In the genomic region with DNA sequence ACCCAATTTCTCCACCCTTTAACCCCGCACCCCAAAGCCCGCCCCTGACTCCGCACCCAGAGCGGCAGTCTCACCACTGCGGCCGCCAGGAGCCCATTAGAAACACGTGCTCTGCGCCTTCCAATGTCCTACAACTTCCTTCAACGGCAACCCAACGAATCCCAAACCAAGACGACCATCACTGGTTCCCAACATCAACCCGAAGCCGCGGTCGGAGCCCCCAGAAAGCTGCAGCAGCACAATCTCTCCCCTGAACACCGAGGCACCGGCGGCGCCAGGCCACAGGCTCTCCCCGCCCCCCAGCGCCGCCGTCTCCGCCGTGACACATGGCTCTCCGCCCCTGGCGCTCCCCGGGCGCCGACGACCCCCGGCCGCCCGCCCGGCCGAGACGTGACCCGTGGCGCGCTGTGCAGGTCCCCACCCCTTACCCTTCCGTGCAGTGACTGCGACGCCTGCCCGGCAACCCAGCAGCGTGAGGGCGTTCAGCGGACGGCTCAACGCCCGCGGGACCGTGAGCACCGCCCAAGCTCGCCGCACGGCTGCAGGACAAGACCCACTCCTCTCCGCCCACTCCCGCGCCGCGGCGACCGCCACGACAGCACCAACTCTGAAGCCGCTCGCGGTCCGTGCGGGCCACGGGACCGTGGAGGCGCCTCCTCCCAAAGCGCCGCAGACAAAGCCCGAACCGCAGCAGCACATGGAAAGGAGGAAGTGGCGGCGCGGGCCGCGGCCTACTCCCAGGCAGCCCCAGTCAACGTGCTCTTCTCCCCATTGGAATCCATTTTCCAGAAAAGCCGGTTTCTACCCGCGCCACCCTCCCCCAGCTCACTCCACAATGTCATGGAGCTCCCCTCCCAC, we compare ENCODE assay signal across 1 cellular context.
A peak's percentile ranks its signal among the peaks of the same experiment; 100 is the strongest.
TF ChIP-seq lines count a peak whose summit lies in the region.

No MANE protein-coding gene starts in this region.

TF ChIP-seq in K562, 482 proteins besides CTCF, POLR2A, EP300 and RAD21 (continued from another document and continues in another):
- TF ChIP-seq ATF4 (CRISPR knock-in tag; IDR thresholded peaks at IDR 0.05): no peak
- TF ChIP-seq ZNF57 (CRISPR knock-in tag; IDR thresholded peaks at IDR 0.05): no peak
- no peak; the same call in 1 of the 2 replicates for TF ChIP-seq CEBPG (CRISPR knock-in tag; IDR thresholded peaks at IDR 0.05)
- no peak for TF ChIP-seq CEBPG (tag; conservative IDR thresholded peaks at IDR 0.05 in 1 of 2, IDR thresholded peaks at IDR 0.05 in 1 of 2)
- TF ChIP-seq ILF3 (IDR thresholded peaks at IDR 0.05; ENCODE audit: borderline replicate concordance): no peak
- no peak for TF ChIP-seq VEZF1 (CRISPR knock-in tag; IDR thresholded peaks at IDR 0.05)
- peak; percentile 98 for TF ChIP-seq ZFX (CRISPR knock-in tag; IDR thresholded peaks at IDR 0.05)
- TF ChIP-seq, protein P1, sequence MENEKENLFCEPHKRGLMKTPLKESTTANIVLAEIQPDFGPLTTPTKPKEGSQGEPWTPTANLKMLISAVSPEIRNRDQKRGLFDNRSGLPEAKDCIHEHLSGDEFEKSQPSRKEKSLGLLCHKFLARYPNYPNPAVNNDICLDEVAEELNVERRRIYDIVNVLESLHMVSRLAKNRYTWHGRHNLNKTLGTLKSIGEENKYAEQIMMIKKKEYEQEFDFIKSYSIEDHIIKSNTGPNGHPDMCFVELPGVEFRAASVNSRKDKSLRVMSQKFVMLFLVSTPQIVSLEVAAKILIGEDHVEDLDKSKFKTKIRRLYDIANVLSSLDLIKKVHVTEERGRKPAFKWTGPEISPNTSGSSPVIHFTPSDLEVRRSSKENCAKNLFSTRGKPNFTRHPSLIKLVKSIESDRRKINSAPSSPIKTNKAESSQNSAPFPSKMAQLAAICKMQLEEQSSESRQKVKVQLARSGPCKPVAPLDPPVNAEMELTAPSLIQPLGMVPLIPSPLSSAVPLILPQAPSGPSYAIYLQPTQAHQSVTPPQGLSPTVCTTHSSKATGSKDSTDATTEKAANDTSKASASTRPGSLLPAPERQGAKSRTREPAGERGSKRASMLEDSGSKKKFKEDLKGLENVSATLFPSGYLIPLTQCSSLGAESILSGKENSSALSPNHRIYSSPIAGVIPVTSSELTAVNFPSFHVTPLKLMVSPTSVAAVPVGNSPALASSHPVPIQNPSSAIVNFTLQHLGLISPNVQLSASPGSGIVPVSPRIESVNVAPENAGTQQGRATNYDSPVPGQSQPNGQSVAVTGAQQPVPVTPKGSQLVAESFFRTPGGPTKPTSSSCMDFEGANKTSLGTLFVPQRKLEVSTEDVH (IDR thresholded peaks at IDR 0.05; ENCODE audit: low read depth, partially characterized antibody): no peak
- TF ChIP-seq, protein P2, sequence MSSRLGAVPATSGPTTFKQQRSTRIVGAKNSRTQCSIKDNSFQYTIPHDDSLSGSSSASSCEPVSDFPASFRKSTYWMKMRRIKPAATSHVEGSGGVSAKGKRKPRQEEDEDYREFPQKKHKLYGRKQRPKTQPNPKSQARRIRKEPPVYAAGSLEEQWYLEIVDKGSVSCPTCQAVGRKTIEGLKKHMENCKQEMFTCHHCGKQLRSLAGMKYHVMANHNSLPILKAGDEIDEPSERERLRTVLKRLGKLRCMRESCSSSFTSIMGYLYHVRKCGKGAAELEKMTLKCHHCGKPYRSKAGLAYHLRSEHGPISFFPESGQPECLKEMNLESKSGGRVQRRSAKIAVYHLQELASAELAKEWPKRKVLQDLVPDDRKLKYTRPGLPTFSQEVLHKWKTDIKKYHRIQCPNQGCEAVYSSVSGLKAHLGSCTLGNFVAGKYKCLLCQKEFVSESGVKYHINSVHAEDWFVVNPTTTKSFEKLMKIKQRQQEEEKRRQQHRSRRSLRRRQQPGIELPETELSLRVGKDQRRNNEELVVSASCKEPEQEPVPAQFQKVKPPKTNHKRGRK (tag; IDR thresholded peaks at IDR 0.05): no peak
- TF ChIP-seq SNAPC5 (CRISPR knock-in tag; IDR thresholded peaks at IDR 0.05): no peak
- TF ChIP-seq, protein P3, sequence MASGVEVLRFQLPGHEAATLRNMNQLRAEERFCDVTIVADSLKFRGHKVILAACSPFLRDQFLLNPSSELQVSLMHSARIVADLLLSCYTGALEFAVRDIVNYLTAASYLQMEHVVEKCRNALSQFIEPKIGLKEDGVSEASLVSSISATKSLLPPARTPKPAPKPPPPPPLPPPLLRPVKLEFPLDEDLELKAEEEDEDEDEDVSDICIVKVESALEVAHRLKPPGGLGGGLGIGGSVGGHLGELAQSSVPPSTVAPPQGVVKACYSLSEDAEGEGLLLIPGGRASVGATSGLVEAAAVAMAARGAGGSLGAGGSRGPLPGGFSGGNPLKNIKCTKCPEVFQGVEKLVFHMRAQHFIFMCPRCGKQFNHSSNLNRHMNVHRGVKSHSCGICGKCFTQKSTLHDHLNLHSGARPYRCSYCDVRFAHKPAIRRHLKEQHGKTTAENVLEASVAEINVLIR (CRISPR knock-in tag; IDR thresholded peaks at IDR 0.05): no peak
- TF ChIP-seq SAP30 (IDR thresholded peaks at IDR 0.05; ENCODE audit: borderline replicate concordance, insufficient read depth, low read depth, low read length, poor library complexity, severe bottlenecking): peak; percentile 85
- TF ChIP-seq ZNF407 (IDR thresholded peaks at IDR 0.05; ENCODE audit: low read depth): no peak
- no peak for TF ChIP-seq PCBP1 (IDR thresholded peaks at IDR 0.05; ENCODE audit: low read depth, low read length, poor library complexity, severe bottlenecking)
- TF ChIP-seq POLR3G (IDR thresholded peaks at IDR 0.05; ENCODE audit: extremely low read depth, insufficient read length, insufficient replicate concordance): no peak
- no peak for TF ChIP-seq TAF9B (IDR thresholded peaks at IDR 0.05; ENCODE audit: partially characterized antibody)
- TF ChIP-seq FUS (optimal IDR thresholded peaks at IDR 0.05; ENCODE audit: low read depth, low read length): peak; percentile 84
- no peak for TF ChIP-seq HOXB6 (CRISPR knock-in tag; IDR thresholded peaks at IDR 0.05; ENCODE audit: borderline replicate concordance)
- TF ChIP-seq TEAD2 (tag; IDR thresholded peaks at IDR 0.05): no peak
- peak; percentile 41; the same call in 1 of the 2 replicates for TF ChIP-seq HDAC2 (IDR thresholded peaks at IDR 0.05)
- no peak for TF ChIP-seq GTF2F1 (IDR thresholded peaks at IDR 0.05; ENCODE audit: low read depth, low read length)
- no peak for TF ChIP-seq ZNF699 (CRISPR knock-in tag; IDR thresholded peaks at IDR 0.05; ENCODE audit: insufficient replicate concordance)
- TF ChIP-seq ZNF445 (CRISPR knock-in tag; IDR thresholded peaks at IDR 0.05; ENCODE audit: low read depth): no peak
- no peak for TF ChIP-seq BCOR (IDR thresholded peaks at IDR 0.05)
- TF ChIP-seq ZNF75A (CRISPR knock-in tag; IDR thresholded peaks at IDR 0.05): no peak
- TF ChIP-seq, protein P4, sequence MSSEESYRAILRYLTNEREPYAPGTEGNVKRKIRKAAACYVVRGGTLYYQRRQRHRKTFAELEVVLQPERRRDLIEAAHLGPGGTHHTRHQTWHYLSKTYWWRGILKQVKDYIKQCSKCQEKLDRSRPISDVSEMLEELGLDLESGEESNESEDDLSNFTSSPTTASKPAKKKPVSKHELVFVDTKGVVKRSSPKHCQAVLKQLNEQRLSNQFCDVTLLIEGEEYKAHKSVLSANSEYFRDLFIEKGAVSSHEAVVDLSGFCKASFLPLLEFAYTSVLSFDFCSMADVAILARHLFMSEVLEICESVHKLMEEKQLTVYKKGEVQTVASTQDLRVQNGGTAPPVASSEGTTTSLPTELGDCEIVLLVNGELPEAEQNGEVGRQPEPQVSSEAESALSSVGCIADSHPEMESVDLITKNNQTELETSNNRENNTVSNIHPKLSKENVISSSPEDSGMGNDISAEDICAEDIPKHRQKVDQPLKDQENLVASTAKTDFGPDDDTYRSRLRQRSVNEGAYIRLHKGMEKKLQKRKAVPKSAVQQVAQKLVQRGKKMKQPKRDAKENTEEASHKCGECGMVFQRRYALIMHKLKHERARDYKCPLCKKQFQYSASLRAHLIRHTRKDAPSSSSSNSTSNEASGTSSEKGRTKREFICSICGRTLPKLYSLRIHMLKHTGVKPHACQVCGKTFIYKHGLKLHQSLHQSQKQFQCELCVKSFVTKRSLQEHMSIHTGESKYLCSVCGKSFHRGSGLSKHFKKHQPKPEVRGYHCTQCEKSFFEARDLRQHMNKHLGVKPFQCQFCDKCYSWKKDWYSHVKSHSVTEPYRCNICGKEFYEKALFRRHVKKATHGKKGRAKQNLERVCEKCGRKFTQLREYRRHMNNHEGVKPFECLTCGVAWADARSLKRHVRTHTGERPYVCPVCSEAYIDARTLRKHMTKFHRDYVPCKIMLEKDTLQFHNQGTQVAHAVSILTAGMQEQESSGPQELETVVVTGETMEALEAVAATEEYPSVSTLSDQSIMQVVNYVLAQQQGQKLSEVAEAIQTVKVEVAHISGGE (CRISPR knock-in tag; IDR thresholded peaks at IDR 0.05): peak in 1 of 3 experiments; percentile 69; a peak in 1 of 6 replicates
- no peak for TF ChIP-seq NR1H2 (CRISPR knock-in tag; IDR thresholded peaks at IDR 0.05)
- no peak for TF ChIP-seq HDAC6 (IDR thresholded peaks at IDR 0.05; ENCODE audit: low read depth, low read length)
- TF ChIP-seq C11orf30 (IDR thresholded peaks at IDR 0.05; ENCODE audit: low read depth): no peak
- TF ChIP-seq ZNF76 (CRISPR knock-in tag; IDR thresholded peaks at IDR 0.05; ENCODE audit: borderline replicate concordance): no peak
- no peak for TF ChIP-seq RNF2 (IDR thresholded peaks at IDR 0.05)
- TF ChIP-seq NFATC3 (IDR thresholded peaks at IDR 0.05): no peak
- TF ChIP-seq GABPB1 (CRISPR knock-in tag; IDR thresholded peaks at IDR 0.05): no peak
- TF ChIP-seq ZNF24 (IDR thresholded peaks at IDR 0.05): no peak
- no peak for TF ChIP-seq FOXK1 (CRISPR knock-in tag; IDR thresholded peaks at IDR 0.05; ENCODE audit: borderline replicate concordance)
- no peak for TF ChIP-seq NCOA2 (IDR thresholded peaks at IDR 0.05; ENCODE audit: partially characterized antibody in 2 of 2)
- TF ChIP-seq CEBPB (tag; IDR thresholded peaks at IDR 0.05): no peak
